Comparison of ENCODE assay signal across 3 cellular contexts in the genomic region with DNA sequence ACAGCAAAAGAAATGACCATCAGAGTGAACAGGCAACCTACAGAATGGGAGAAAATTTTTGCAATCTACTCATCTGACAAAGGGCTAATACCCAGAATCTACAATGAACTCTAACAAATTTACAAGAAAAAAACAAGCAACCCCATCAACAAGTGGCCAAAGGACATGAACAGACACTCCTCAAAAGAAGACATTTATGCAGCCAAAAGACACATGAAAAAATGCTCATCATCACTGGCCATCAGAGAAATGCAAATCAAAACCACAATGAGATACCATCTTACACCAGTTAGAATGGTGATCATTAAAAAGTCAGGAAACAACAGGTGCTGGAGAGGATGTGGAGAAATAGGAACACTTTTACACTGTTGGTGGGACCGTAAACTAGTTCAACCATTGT. TPM values are rescaled to one million over a fixed set of nuclear protein-coding genes. Genes with fewer than 3 reads are reported as not detected.
"Had no signal": no experiment of that assay in that cellular context is flagged by ENCODE, and none has a peak within 500 bp of the region (broad histone marks: within the 10 kb centered on the region; RNA-seq: fewer than 3 reads in every experiment).

No MANE protein-coding gene starts in this region.

RNA-seq across cellular contexts. Expression of gene WFDC3, which starts 5.8 kb away (rescaled TPM):
- total RNA-seq: M059J had no signal

RNA-seq across cellular contexts. Expression of gene TNNC2, which starts 29.6 kb away (rescaled TPM):
- total RNA-seq: M059J, PC-9, Right ventricle myocardium inferior had no signal
